In the genomic region with DNA sequence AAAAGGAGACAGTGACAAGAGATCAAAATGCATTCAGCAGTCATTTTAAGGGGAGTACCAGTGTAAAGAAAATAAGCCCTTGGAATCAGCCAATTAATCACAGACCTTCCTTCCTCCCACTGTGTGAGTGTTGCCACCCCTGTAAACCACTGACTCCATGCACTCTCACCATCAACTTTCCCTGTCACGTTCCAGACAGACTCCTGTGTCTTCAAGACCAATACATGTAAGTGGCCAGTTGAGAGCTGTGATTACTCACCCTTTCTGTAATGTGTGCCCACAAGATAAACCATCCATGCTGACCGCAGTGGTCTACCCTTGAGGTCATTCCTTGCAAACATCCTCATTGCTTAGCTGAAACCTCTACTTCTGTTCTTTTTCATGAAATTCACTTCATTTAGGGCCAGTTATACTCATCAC, we compare ENCODE assay signal across 12 cellular contexts.
DNase-seq lines count a peak whose midpoint lies in the region; ATAC-seq, FAIRE-seq and TF ChIP-seq lines count a peak whose summit lies in the region.
"Had no signal": no experiment of that assay in that cellular context is flagged by ENCODE, and none has a peak within 500 bp of the region (broad histone marks: within the 10 kb centered on the region; RNA-seq: fewer than 3 reads in every experiment).

No MANE protein-coding gene starts in this region.

- no peaks in the 10 kb centered on the region for H3K9me3 Mint-ChIP-seq in activated T-helper 2 cell treated with anti-CD3 and anti-CD28 coated beads, Interferon-gamma antibody, Interleukin-2, Interleukin-4, amounts not matched to agents 10 μg/mL and 5 μg/mL and 100 μg/mL, durations not matched to agents 14 hours and 24 hours and 36 hours
- no peaks in the 10 kb centered on the region for H3K9me3 Mint-ChIP-seq in activated CD4-positive, alpha-beta memory T cell treated with anti-CD3 and anti-CD28 coated beads, Interleukin-2, amount 10 ng/mL, durations not matched to agents 7 days and 5 days

- no peaks in the 10 kb centered on the region for H3K27me3 Mint-ChIP-seq in activated T-helper 2 cell treated with anti-CD3 and anti-CD28 coated beads, Interferon-gamma antibody, Interleukin-2, Interleukin-4, amounts not matched to agents 10 μg/mL and 5 μg/mL and 100 μg/mL, durations not matched to agents 14 hours and 24 hours and 36 hours (ENCODE audit: low read depth)
- no peaks in the 10 kb centered on the region for H3K27me3 Mint-ChIP-seq in activated CD4-positive, alpha-beta memory T cell treated with anti-CD3 and anti-CD28 coated beads, Interleukin-2, amount 10 ng/mL, durations not matched to agents 7 days and 5 days

- H3K4me3 ChIP-seq in cardiac muscle cell (no peak overlapping the region), iPS-20b (ENCODE audit: low read length) (peak overlapping the region; percentile 1; the same call in 1 of the 2 replicates)
- H3K4me3 ChIP-seq: BLaER1, sigmoid colon, thyroid gland had no signal

- no peaks in the 10 kb centered on the region for H3K27me3 ChIP-seq in cardiac muscle cell
- no peaks in the 10 kb centered on the region for H3K27me3 ChIP-seq in iPS-20b (ENCODE audit: insufficient read depth, low read length)
- H3K27me3 ChIP-seq: BLaER1, sigmoid colon, thyroid gland had no signal

- intact Hi-C loops in Right ventricle myocardium inferior (cut with DNase I) (no loop called here), posterior vena cava (cut with DNase I) (no loop called here)
- intact Hi-C loops in activated T-helper 2 cell treated with anti-CD3 and anti-CD28 coated beads, Interferon-gamma antibody, Interleukin-2, Interleukin-4, amounts not matched to agents 10 μg/mL and 5 μg/mL and 100 μg/mL, durations not matched to agents 14 hours and 24 hours and 36 hours (cut with micrococcal nuclease): no loop called here

- no peak overlapping the region for H3K27ac Mint-ChIP-seq in activated T-helper 2 cell treated with anti-CD3 and anti-CD28 coated beads, Interferon-gamma antibody, Interleukin-2, Interleukin-4, amounts not matched to agents 10 μg/mL and 5 μg/mL and 100 μg/mL, durations not matched to agents 14 hours and 24 hours and 36 hours
- H3K27ac Mint-ChIP-seq in activated CD4-positive, alpha-beta memory T cell treated with anti-CD3 and anti-CD28 coated beads, Interleukin-2, amount 10 ng/mL, durations not matched to agents 7 days and 5 days: no peak overlapping the region

- H3K27ac ChIP-seq in cardiac muscle cell: peak overlapping the region; percentile 0
- no peak overlapping the region for H3K27ac ChIP-seq in iPS-20b (ENCODE audit: low read length)
- H3K27ac ChIP-seq: BLaER1, thyroid gland had no signal

- no peak overlapping the region for H3K4me3 Mint-ChIP-seq in activated T-helper 2 cell treated with anti-CD3 and anti-CD28 coated beads, Interferon-gamma antibody, Interleukin-2, Interleukin-4, amounts not matched to agents 10 μg/mL and 5 μg/mL and 100 μg/mL, durations not matched to agents 14 hours and 24 hours and 36 hours (ENCODE audit: low read depth)
- no peak overlapping the region for H3K4me3 Mint-ChIP-seq in activated CD4-positive, alpha-beta memory T cell treated with anti-CD3 and anti-CD28 coated beads, Interleukin-2, amount 10 ng/mL, durations not matched to agents 7 days and 5 days

- H3K36me3 ChIP-seq in cardiac muscle cell (no peaks in the 10 kb centered on the region), iPS-20b (ENCODE audit: insufficient read depth, low read depth, low read length) (no peaks in the 10 kb centered on the region)
- H3K36me3 ChIP-seq: BLaER1, sigmoid colon, thyroid gland had no signal

- CTCF ChIA-PET in activated CD4-positive, alpha-beta memory T cell treated with anti-CD3 and anti-CD28 coated beads, Interleukin-2, amount 10 ng/mL, durations not matched to agents 7 days and 5 days (lab: Charles Lee): no interaction called here

- peaks cover 2% of the 10 kb centered on the region for H3K4me1 Mint-ChIP-seq in activated T-helper 2 cell treated with anti-CD3 and anti-CD28 coated beads, Interferon-gamma antibody, Interleukin-2, Interleukin-4, amounts not matched to agents 10 μg/mL and 5 μg/mL and 100 μg/mL, durations not matched to agents 14 hours and 24 hours and 36 hours (ENCODE audit: low read depth)
- no peaks in the 10 kb centered on the region for H3K4me1 Mint-ChIP-seq in activated CD4-positive, alpha-beta memory T cell treated with anti-CD3 and anti-CD28 coated beads, Interleukin-2, amount 10 ng/mL, durations not matched to agents 7 days and 5 days

- ATAC-seq in Right ventricle myocardium inferior: no peak

- no peak for TF ChIP-seq CTCF in cardiac muscle cell (IDR thresholded peaks at IDR 0.05; ENCODE audit: low read depth, low read length)

- POLR2A ChIA-PET in activated CD4-positive, alpha-beta memory T cell treated with anti-CD3 and anti-CD28 coated beads, Interleukin-2, amount 10 ng/mL, durations not matched to agents 7 days and 5 days (lab: Charles Lee): no interaction called here

- DNase-seq in cardiac muscle cell (ENCODE audit: low read depth in 1 of 2, low spot score in 1 of 2): peak; percentile 47 to 96
- DNase-seq in Right ventricle myocardium inferior (ENCODE audit: missing footprints): no peak
- peak; percentile 37 for DNase-seq in UCSD-AML1 (lab: John Stamatoyannopoulos, UW; ENCODE audit: unreplicated experiment)
- DNase-seq in urothelium cell line (ENCODE audit: low spot score): peak; percentile 82
- no peak for DNase-seq in activated T-helper 2 cell treated with anti-CD3 and anti-CD28 coated beads, Interferon-gamma antibody, Interleukin-2, Interleukin-4, amounts not matched to agents 10 μg/mL and 5 μg/mL and 100 μg/mL, durations not matched to agents 14 hours and 24 hours and 36 hours (ENCODE audit: low spot score)
- no peak for DNase-seq in posterior vena cava (ENCODE audit: low spot score)
- DNase-seq in activated CD4-positive, alpha-beta memory T cell treated with anti-CD3 and anti-CD28 coated beads, Interleukin-2, amount 10 ng/mL, durations not matched to agents 7 days and 5 days: no peak
- DNase-seq: activated CD4-positive, alpha-beta T cell treated with anti-CD3 and anti-CD28 coated beads for 48 hours; sigmoid colon had no signal

- peak overlapping the region; percentile 24; the same call in 1 of the 2 replicates for H3K9ac ChIP-seq in iPS-20b (ENCODE audit: low read depth, low read length)
- H3K9ac ChIP-seq: BLaER1 had no signal

- H3K4me1 ChIP-seq in cardiac muscle cell (ENCODE audit: low read depth): peaks cover 25% of the 10 kb centered on the region
- H3K4me1 ChIP-seq in iPS-20b (ENCODE audit: insufficient read depth, low read length): peaks cover 26% of the 10 kb centered on the region; the same call in 1 of the 2 replicates
- H3K4me1 ChIP-seq: BLaER1 had no signal

- H3K9me3 ChIP-seq in cardiac muscle cell (ENCODE audit: low read depth) (no peaks in the 10 kb centered on the region), iPS-20b (ENCODE audit: insufficient read depth, low read depth, low read length) (no peaks in the 10 kb centered on the region)
- H3K9me3 ChIP-seq: BLaER1, sigmoid colon, thyroid gland had no signal

- H3K36me3 Mint-ChIP-seq in activated T-helper 2 cell treated with anti-CD3 and anti-CD28 coated beads, Interferon-gamma antibody, Interleukin-2, Interleukin-4, amounts not matched to agents 10 μg/mL and 5 μg/mL and 100 μg/mL, durations not matched to agents 14 hours and 24 hours and 36 hours (ENCODE audit: low read depth): no peaks in the 10 kb centered on the region
- H3K36me3 Mint-ChIP-seq in activated CD4-positive, alpha-beta memory T cell treated with anti-CD3 and anti-CD28 coated beads, Interleukin-2, amount 10 ng/mL, durations not matched to agents 7 days and 5 days (ENCODE audit: low read depth): no peaks in the 10 kb centered on the region

- peak; percentile 85 for FAIRE-seq in urothelium cell line (lab: Jason Lieb, UNC)

Comparison
In these comparisons a context has a peak if more than half of its experiments do, and no peak if none do; other contexts are left out.
1. DNase-seq: peak in cardiac muscle cell (2 of 2), UCSD-AML1 (single experiment) and urothelium cell line (single experiment); none in Right ventricle myocardium inferior (single experiment), activated T-helper 2 cell treated with anti-CD3 and anti-CD28 coated beads, Interferon-gamma antibody, Interleukin-2, Interleukin-4, amounts not matched to agents 10 μg/mL and 5 μg/mL and 100 μg/mL, durations not matched to agents 14 hours and 24 hours and 36 hours (single experiment), posterior vena cava (single experiment) and activated CD4-positive, alpha-beta memory T cell treated with anti-CD3 and anti-CD28 coated beads, Interleukin-2, amount 10 ng/mL, durations not matched to agents 7 days and 5 days (single experiment).